Comparison of ENCODE assay signal across 10 cellular contexts in the genomic region with DNA sequence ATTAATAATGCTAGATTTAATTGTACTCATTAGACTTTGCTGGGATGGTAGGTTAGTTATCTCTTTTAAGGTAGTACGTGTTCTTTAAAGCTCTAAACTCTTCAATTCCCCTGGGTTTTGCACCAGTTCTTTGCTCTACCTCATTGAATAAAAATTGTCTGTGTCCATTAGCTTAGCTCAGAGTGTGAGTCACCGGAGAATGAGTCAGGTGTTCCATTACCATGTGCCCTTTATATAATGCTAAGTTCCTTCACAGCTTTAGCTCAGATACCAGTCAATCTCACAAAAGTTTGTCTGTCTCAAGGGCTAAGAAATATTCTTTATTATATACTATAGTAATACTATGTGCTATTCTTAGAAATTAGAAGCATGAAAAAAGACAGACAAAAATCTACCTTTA.
A peak's percentile ranks its signal among the peaks of the same experiment; 100 is the strongest.
DNase-seq lines count a peak whose midpoint lies in the region; ATAC-seq and TF ChIP-seq lines count a peak whose summit lies in the region.
"Had no signal": no experiment of that assay in that cellular context is flagged by ENCODE, and none has a peak within 500 bp of the region (broad histone marks: within the 10 kb centered on the region; RNA-seq: fewer than 3 reads in every experiment).

No MANE protein-coding gene starts in this region.

- H3K4me3 ChIP-seq in HEK293 (ENCODE audit: low read depth, low read length) (no peak overlapping the region), SK-N-SH (ENCODE audit: low read depth in 2 of 2, low read length in 1 of 2) (no peak overlapping the region), smooth muscle cell (no peak overlapping the region)
- H3K4me3 ChIP-seq: GM12878 had no signal

- H4K20me1 ChIP-seq in SK-N-SH (ENCODE audit: insufficient read depth) = no peaks in the 10 kb centered on the region
- no peaks in the 10 kb centered on the region for H4K20me1 ChIP-seq in smooth muscle cell (ENCODE audit: low read depth)

- peak overlapping the region; percentile 61; the same call in 1 of the 2 replicates for H2AFZ ChIP-seq in SK-N-SH (ENCODE audit: low read depth)
- H2AFZ ChIP-seq in smooth muscle cell (ENCODE audit: low read depth) = no peak overlapping the region

- TF ChIP-seq RAD21 in SK-N-SH (IDR thresholded peaks at IDR 0.05; ENCODE audit: low read length) = no peak

- H3K79me2 ChIP-seq in SK-N-SH (ENCODE audit: insufficient read depth) (no peaks in the 10 kb centered on the region), smooth muscle cell (ENCODE audit: low read depth) (no peaks in the 10 kb centered on the region)

- TF ChIP-seq EP300 in SK-N-SH (IDR thresholded peaks at IDR 0.05; ENCODE audit: borderline replicate concordance in 1 of 2, low read depth in 1 of 2, low read length in 1 of 2) = peak in 1 of 2 experiments; percentile 61; a peak in 1 of 4 replicates

- TF ChIP-seq CTCF in HEK293 (tag by site-specific recombination; IDR thresholded peaks at IDR 0.05) (no peak), SK-N-SH (IDR thresholded peaks at IDR 0.05) (no peak), smooth muscle cell (IDR thresholded peaks at IDR 0.05; ENCODE audit: borderline replicate concordance, insufficient read depth, poor library complexity, severe bottlenecking) (no peak)

- H3K4me2 ChIP-seq in SK-N-SH (no peak overlapping the region), smooth muscle cell (no peak overlapping the region)

- WGBS in SK-N-SH (ENCODE audit: low lambda C conversion rate) = 14% methylated on average over 2 of the region's 2 CpGs
- WGBS in smooth muscle cell (ENCODE audit: low lambda C conversion rate) = 43% methylated on average over 2 of the region's 2 CpGs

- CTCF ChIA-PET in HEK293 (lab: Yijun Ruan, JAX) = interaction anchor here (0.7 kb wide), 1 partner anchor 19 kb away, joined by 3 read pairs; no protein-coding TSS in a partner anchor
- CTCF ChIA-PET in SK-N-SH (lab: Yijun Ruan, JAX) = interaction anchor here (0.7 kb wide), 1 partner anchor 608 kb away, joined by 3 read pairs; no protein-coding TSS in a partner anchor

- H3K9me3 ChIP-seq in HEK293 (ENCODE audit: control insufficient read depth, insufficient read depth, low read depth, low read length) (no peaks in the 10 kb centered on the region), SK-N-SH (no peaks in the 10 kb centered on the region), smooth muscle cell (replicated peaks; ENCODE audit: low read depth) (no peaks in the 10 kb centered on the region)

- H3K9ac ChIP-seq in SK-N-SH (0 out of 2 replicates have a peak overlapping the region, but pooled peaks have one; percentile 17), smooth muscle cell (ENCODE audit: low read depth) (peak overlapping the region; percentile 29)

- H3K4me1 ChIP-seq in HEK293 (ENCODE audit: control insufficient read depth, insufficient read depth, low read length) = no peaks in the 10 kb centered on the region
- H3K4me1 ChIP-seq in SK-N-SH (ENCODE audit: control insufficient read depth in 1 of 2, insufficient read depth in 2 of 2, low read depth in 1 of 2, low read length in 1 of 2) = peaks cover 0 to 8% of the 10 kb centered on the region in 2 experiments; a peak in 1 of 4 replicates
- H3K4me1 ChIP-seq in smooth muscle cell (ENCODE audit: low read depth) = peaks cover 4% of the 10 kb centered on the region

- H3K27me3 ChIP-seq in SK-N-SH (ENCODE audit: insufficient read depth) = no peaks in the 10 kb centered on the region
- no peaks in the 10 kb centered on the region for H3K27me3 ChIP-seq in smooth muscle cell (ENCODE audit: low read depth)

- no peak overlapping the region for H3K27ac ChIP-seq in HEK293 (ENCODE audit: extremely low read depth, low read depth, low read length)
- H3K27ac ChIP-seq in SK-N-SH (ENCODE audit: low read depth in 2 of 2, low read length in 1 of 2) = peak overlapping the region in 1 of 2 experiments; percentile 79; a peak in 2 of 4 replicates
- H3K27ac ChIP-seq in smooth muscle cell (ENCODE audit: low read depth) = peak overlapping the region; percentile 86

- H3F3A ChIP-seq in SK-N-SH (replicated peaks; ENCODE audit: insufficient read depth) = peaks cover 4% of the 10 kb centered on the region
- no peaks in the 10 kb centered on the region for H3F3A ChIP-seq in smooth muscle cell (ENCODE audit: low read depth)

- POLR2A ChIA-PET in HEK293 (lab: Yijun Ruan, JAX) = no interaction called here
- POLR2A ChIA-PET in SK-N-SH (lab: Yijun Ruan, JAX) = no interaction called here

- H3K36me3 ChIP-seq in HEK293 (ENCODE audit: control insufficient read depth in 2 of 2, insufficient read depth in 1 of 2, low read length in 2 of 2) (no peaks in the 10 kb centered on the region), SK-N-SH (replicated peaks in 1 of 2; ENCODE audit: control insufficient read depth in 1 of 2, insufficient read depth in 2 of 2, low read length in 1 of 2) (no peaks in the 10 kb centered on the region), smooth muscle cell (ENCODE audit: low read depth) (no peaks in the 10 kb centered on the region)

- ATAC-seq in HG03175 (IDR thresholded peaks at IDR 0.05; ENCODE audit: unreplicated experiment) = no peak
- no peak for ATAC-seq in GM19397 (IDR thresholded peaks at IDR 0.05; ENCODE audit: unreplicated experiment)
- ATAC-seq: GM12878; naive thymus-derived CD8-positive, alpha-beta T cell had no signal

- no peaks in the 10 kb centered on the region for H3K9me2 ChIP-seq in SK-N-SH

- DNase-seq in SK-N-SH (no peak), fibroblast of the conjunctiva (ENCODE audit: low read depth) (peak; percentile 93), smooth muscle cell (lab: John Stamatoyannopoulos, UW; ENCODE audit: unreplicated experiment) (no peak)
- DNase-seq in stimulated activated CD4-positive, alpha-beta T cell treated with anti-CD3 and anti-CD28 coated beads, Interleukin-4, amount 100 ng/mL, for 1 hour = no peak
- DNase-seq: naive thymus-derived CD8-positive, alpha-beta T cell; NCI-H526 had no signal

TF ChIP-seq in HEK293, 187 proteins besides CTCF, POLR2A, EP300 and RAD21 (continues in another document):
- TF ChIP-seq MZF1 (tag by site-specific recombination; IDR thresholded peaks at IDR 0.05; ENCODE audit: borderline replicate concordance) (no peak), ZNF677 (tag by site-specific recombination; IDR thresholded peaks at IDR 0.05) (no peak), ZBTB48 (tag by site-specific recombination; IDR thresholded peaks at IDR 0.05) (no peak), ZNF660 (tag by site-specific recombination; IDR thresholded peaks at IDR 0.05) (peak; percentile 39; the same call in 1 of the 2 replicates), ZNF184 (tag by site-specific recombination; IDR thresholded peaks at IDR 0.05) (0 out of 2 replicates have a peak, but pooled peaks have one; percentile 52), ZNF19 (tag by site-specific recombination; IDR thresholded peaks at IDR 0.05; ENCODE audit: low read depth) (no peak), ZNF202 (tag by site-specific recombination; IDR thresholded peaks at IDR 0.05; ENCODE audit: borderline replicate concordance) (no peak), ZNF585B (tag by site-specific recombination; IDR thresholded peaks at IDR 0.05) (no peak), ZNF701 (tag by site-specific recombination; IDR thresholded peaks at IDR 0.05) (no peak)
- TF ChIP-seq, protein P1, sequence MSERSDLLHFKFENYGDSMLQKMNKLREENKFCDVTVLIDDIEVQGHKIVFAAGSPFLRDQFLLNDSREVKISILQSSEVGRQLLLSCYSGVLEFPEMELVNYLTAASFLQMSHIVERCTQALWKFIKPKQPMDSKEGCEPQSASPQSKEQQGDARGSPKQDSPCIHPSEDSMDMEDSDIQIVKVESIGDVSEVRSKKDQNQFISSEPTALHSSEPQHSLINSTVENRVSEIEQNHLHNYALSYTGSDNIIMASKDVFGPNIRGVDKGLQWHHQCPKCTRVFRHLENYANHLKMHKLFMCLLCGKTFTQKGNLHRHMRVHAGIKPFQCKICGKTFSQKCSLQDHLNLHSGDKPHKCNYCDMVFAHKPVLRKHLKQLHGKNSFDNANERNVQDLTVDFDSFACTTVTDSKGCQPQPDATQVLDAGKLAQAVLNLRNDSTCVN (tag by site-specific recombination; optimal IDR thresholded peaks at IDR 0.05) = no peak

TF ChIP-seq in SK-N-SH, 30 proteins besides CTCF, POLR2A, EP300 and RAD21 (continues in another document):
- TF ChIP-seq, protein P2, sequence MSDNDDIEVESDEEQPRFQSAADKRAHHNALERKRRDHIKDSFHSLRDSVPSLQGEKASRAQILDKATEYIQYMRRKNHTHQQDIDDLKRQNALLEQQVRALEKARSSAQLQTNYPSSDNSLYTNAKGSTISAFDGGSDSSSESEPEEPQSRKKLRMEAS (IDR thresholded peaks at IDR 0.05; ENCODE audit: low read depth) = peak; percentile 92
- TF ChIP-seq TEAD4 (IDR thresholded peaks at IDR 0.05; ENCODE audit: borderline replicate concordance, insufficient read depth) = no peak
- TF ChIP-seq SIN3A (IDR thresholded peaks at IDR 0.05; ENCODE audit: borderline replicate concordance, low read depth, low read length) = no peak
- TF ChIP-seq MEF2A (IDR thresholded peaks at IDR 0.05; ENCODE audit: borderline replicate concordance, low read depth) = no peak
- no peak for TF ChIP-seq GABPA (IDR thresholded peaks at IDR 0.05; ENCODE audit: low read depth)
- peak; percentile 77 for TF ChIP-seq TCF12 (IDR thresholded peaks at IDR 0.05)
- TF ChIP-seq, protein P3, sequence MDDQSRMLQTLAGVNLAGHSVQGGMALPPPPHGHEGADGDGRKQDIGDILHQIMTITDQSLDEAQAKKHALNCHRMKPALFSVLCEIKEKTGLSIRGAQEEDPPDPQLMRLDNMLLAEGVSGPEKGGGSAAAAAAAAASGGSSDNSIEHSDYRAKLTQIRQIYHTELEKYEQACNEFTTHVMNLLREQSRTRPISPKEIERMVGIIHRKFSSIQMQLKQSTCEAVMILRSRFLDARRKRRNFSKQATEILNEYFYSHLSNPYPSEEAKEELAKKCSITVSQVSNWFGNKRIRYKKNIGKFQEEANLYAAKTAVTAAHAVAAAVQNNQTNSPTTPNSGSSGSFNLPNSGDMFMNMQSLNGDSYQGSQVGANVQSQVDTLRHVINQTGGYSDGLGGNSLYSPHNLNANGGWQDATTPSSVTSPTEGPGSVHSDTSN (IDR thresholded peaks at IDR 0.05) = peak; percentile 65
- TF ChIP-seq MXI1 (IDR thresholded peaks at IDR 0.05; ENCODE audit: low read depth, low read length) = no peak
- TF ChIP-seq GATA2 (CRISPR knock-in tag; IDR thresholded peaks at IDR 0.05) = no peak
